ENCODE assay signal across 12 cellular contexts in the genomic region with DNA sequence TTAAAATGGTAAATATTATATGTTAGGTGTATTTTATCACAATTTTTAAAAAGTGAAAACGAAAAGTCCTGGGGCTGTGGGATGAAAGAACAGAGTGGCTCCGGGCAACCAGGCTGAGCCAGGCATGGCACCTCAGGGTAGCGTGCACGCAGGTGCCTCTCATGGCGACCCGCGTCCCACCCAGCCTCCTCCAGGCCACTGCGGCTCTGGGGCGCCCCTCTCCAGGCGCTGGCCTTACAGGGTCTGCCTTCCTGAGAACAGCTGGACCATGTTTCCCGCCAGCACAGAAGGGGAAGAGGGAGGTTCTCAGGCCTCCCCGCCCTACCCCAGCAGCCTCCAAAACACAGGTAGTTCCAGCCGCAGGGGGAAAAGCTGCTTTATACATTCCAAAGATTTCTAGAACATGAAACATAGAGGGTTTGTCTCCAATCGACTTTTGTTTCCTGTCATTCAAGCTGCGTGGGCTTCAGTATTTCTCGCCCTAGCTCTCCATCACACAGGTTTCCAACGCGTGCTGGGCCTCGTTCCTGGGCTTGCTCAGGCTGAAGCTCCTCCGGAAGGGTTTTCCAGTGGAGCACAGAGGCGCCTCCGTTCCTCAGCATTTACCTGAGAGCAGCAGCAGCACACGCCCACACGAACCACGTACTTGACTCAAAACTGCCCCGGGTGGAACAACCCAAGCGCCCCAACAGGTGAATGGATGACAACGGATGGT. TPM values are rescaled to one million over a fixed set of nuclear protein-coding genes. Genes with fewer than 3 reads are reported as not detected.
A peak's percentile ranks its signal among the peaks of the same experiment; 100 is the strongest.
DNase-seq lines count a peak whose midpoint lies in the region; ATAC-seq, FAIRE-seq and TF ChIP-seq lines count a peak whose summit lies in the region.
"Had no signal": no experiment of that assay in that cellular context is flagged by ENCODE, and none has a peak within 500 bp of the region (broad histone marks: within the 10 kb centered on the region; RNA-seq: fewer than 3 reads in every experiment).

No MANE protein-coding gene starts in this region.

- H3K27me3 ChIP-seq in astrocyte (ENCODE audit: insufficient read depth, low read length), result no peaks in the 10 kb centered on the region

- FAIRE-seq in A549 (lab: Jason Lieb, UNC), result no peak
- FAIRE-seq in astrocyte (lab: Jason Lieb, UNC), result no peak

- CTCF ChIA-PET in A549 (lab: Yijun Ruan, JAX), result interaction anchor here (1.2 to 39.4 kb wide), 4 partner anchors 19 to 146 kb away, joined by 4 to 1607 read pairs (median 236); partner anchors contain the start of genes ARL2, CDC42BPG and EHD1

- H3K27ac Mint-ChIP-seq in HFFc6 (peak overlapping the region; percentile 91; the same call in 1 of the 2 replicates), astrocyte (ENCODE audit: unreplicated experiment) (peak overlapping the region; percentile 91), natural killer cell (peak overlapping the region; percentile 87)

- TF ChIP-seq EP300 in A549 (IDR thresholded peaks at IDR 0.05), result no peak

- WGBS in A549 (ENCODE audit: missing lambda C conversion rate), result 84% methylated on average over 28 of the region's 28 CpGs

- no peak for TF ChIP-seq POLR2A in A549 (IDR thresholded peaks at IDR 0.05; ENCODE audit: low read length)

- H3K9ac ChIP-seq in astrocyte (ENCODE audit: low read length), result peak overlapping the region; percentile 59

- peaks cover 5% of the 10 kb centered on the region; the same call in 1 of the 2 replicates for H3K9me3 Mint-ChIP-seq in HFFc6
- H3K9me3 Mint-ChIP-seq in astrocyte (ENCODE audit: unreplicated experiment), result peaks cover 2% of the 10 kb centered on the region
- no peaks in the 10 kb centered on the region for H3K9me3 Mint-ChIP-seq in natural killer cell

- H3K4me3 ChIP-seq in A549 (no peak overlapping the region), astrocyte (ENCODE audit: insufficient read depth, low read depth, low read length) (peak overlapping the region; percentile 9)

- H3K4me1 Mint-ChIP-seq in HFFc6 (ENCODE audit: low read depth), result peaks cover 89% of the 10 kb centered on the region
- H3K4me1 Mint-ChIP-seq in astrocyte (ENCODE audit: low read depth, unreplicated experiment), result peaks cover 55% of the 10 kb centered on the region
- H3K4me1 Mint-ChIP-seq in natural killer cell, result peaks cover 68 to 84% of the 10 kb centered on the region in 2 donors

- H3K36me3 ChIP-seq in astrocyte (ENCODE audit: insufficient read depth, low read length), result peaks cover 9% of the 10 kb centered on the region

- peak overlapping the region; percentile 58 for H3K4me3 Mint-ChIP-seq in HFFc6
- peak overlapping the region; percentile 76 for H3K4me3 Mint-ChIP-seq in astrocyte (ENCODE audit: unreplicated experiment)
- H3K4me3 Mint-ChIP-seq in natural killer cell, result peak overlapping the region; percentile 76

- no peak for DNase-seq in A549 (ENCODE audit: low read depth in 1 of 2, low spot score in 1 of 2)
- no peak for DNase-seq in HFFc6
- no peak for DNase-seq in astrocyte (ENCODE audit: low read depth)
- no peak for DNase-seq in natural killer cell
- DNase-seq in NOMO-1 treated with DMSO at 0.1 percent for 48 hours (lab: John Stamatoyannopoulos, UW; ENCODE audit: unreplicated experiment), result no peak
- no peak for DNase-seq in anterior cingulate cortex (lab: John Stamatoyannopoulos, UW)
- DNase-seq: activated effector memory CD4-positive, alpha-beta T cell treated with Interleukin-2 at 50 U/mL for 16 hours; DMS 273 treated with DMSO at 0.1 percent for 48 hours; Karpas-422 had no signal

- H3K27me3 Mint-ChIP-seq in HFFc6 (ENCODE audit: insufficient read depth) (peaks cover 1% of the 10 kb centered on the region; the same call in 1 of the 2 replicates), astrocyte (ENCODE audit: low read depth, unreplicated experiment) (no peaks in the 10 kb centered on the region), natural killer cell (ENCODE audit: low read depth in 2 of 2) (no peaks in the 10 kb centered on the region)

- H3K4me2 ChIP-seq in A549 (peak overlapping the region; percentile 69), astrocyte (ENCODE audit: low read length) (peak overlapping the region; percentile 79)

- TF ChIP-seq CTCF in A549 (IDR thresholded peaks at IDR 0.05) (no peak), HFFc6 (IDR thresholded peaks at IDR 0.05) (no peak), astrocyte (IDR thresholded peaks at IDR 0.05; ENCODE audit: insufficient read depth, low read depth, low read length) (no peak), natural killer cell (IDR thresholded peaks at IDR 0.05) (no peak)

- POLR2A ChIA-PET in A549 (lab: Yijun Ruan, JAX), result interaction anchor here (1.4 to 3.6 kb wide), 2 partner anchors 11 to 25 kb away, joined by 6 to 25 read pairs; partner anchors contain the start of gene EHD1

- H3K79me2 ChIP-seq in astrocyte (ENCODE audit: insufficient read depth, low read length), result peaks cover 88% of the 10 kb centered on the region

- H3K27ac ChIP-seq in A549, result peak overlapping the region; percentile 62 to 87; a peak in 5 of 6 replicates
- H3K27ac ChIP-seq in astrocyte (ENCODE audit: low read depth, low read length), result peak overlapping the region; percentile 87

- H3K36me3 Mint-ChIP-seq in HFFc6 (ENCODE audit: low read depth) (peaks cover 35% of the 10 kb centered on the region), astrocyte (ENCODE audit: low read depth, unreplicated experiment) (peaks cover 9% of the 10 kb centered on the region), natural killer cell (no peaks in the 10 kb centered on the region)

- no peak for TF ChIP-seq RAD21 in A549 (conservative IDR thresholded peaks at IDR 0.05 in 1 of 2, IDR thresholded peaks at IDR 0.05 in 1 of 2)

- H3K4me1 ChIP-seq in A549 (peaks cover 79% of the 10 kb centered on the region), astrocyte (ENCODE audit: insufficient read depth, low read length) (peaks cover 76% of the 10 kb centered on the region)

- no peak overlapping the region for H2AFZ ChIP-seq in astrocyte (ENCODE audit: low read depth, low read length)

- intact Hi-C loops in natural killer cell (cut with micrococcal nuclease), result no loop called here

- no peak for ATAC-seq in A549
- no peak for ATAC-seq in natural killer cell
- no peak for ATAC-seq in GM18517 (IDR thresholded peaks at IDR 0.05; ENCODE audit: unreplicated experiment)
- no peak for ATAC-seq in GM21528 (IDR thresholded peaks at IDR 0.05; ENCODE audit: low FRiP score, unreplicated experiment)
- ATAC-seq: right cardiac atrium had no signal

- H4K20me1 ChIP-seq in astrocyte (ENCODE audit: insufficient read depth, low read length), result peaks cover 80% of the 10 kb centered on the region

- H3K9me3 ChIP-seq in A549, result no peaks in the 10 kb centered on the region
- no peaks in the 10 kb centered on the region for H3K9me3 ChIP-seq in astrocyte (ENCODE audit: insufficient read depth, low read depth, low read length)

RNA-seq across cellular contexts. Expression of gene EHD1, which starts 10.5 kb away (rescaled TPM):
- 25.9 and 27.7 TPM in 2 replicates for polyA plus RNA-seq in A549 (2011; rRNA removed)
- polyA plus RNA-seq in A549 (2012; cell fraction: cytosol; rRNA removed), result 96.0 and 103 TPM in 2 replicates
- 153 and 200 TPM in 2 replicates for polyA plus RNA-seq in A549 (2012; cell fraction: nucleus; rRNA removed)
- 37.8 to 52.4 TPM (median 43.4 TPM) in 3 replicates for polyA plus RNA-seq in A549 (2017; fragmentation: RNase III; extraction: RNeasy Plus Mini Kit Qiagen cat#74134 plus additional on column Dnase treatment)
- polyA minus RNA-seq in A549 (2011; rRNA and poly(A)+ RNA removed), result 65.8 and 67.3 TPM in 2 replicates
- total RNA-seq in HFFc6 (2021; fragmentation: NEBNext Ultra II Directional; extraction: Animal tissue kit (Norgen Biotek cat#: 25700)), result 100 to 1,000 TPM; 189 to 227 (median 197) TPM
- 182 and 201 TPM in 2 replicates for total RNA-seq in astrocyte
- total RNA-seq in natural killer cell, result 100 to 1,000 TPM; 218 to 246 (median 225) TPM

RNA-seq across cellular contexts. Expression of gene CDC42BPG, which starts 23.5 kb away (rescaled TPM):
- polyA plus RNA-seq in A549 (2011; rRNA removed) (0.35 and 0.50 TPM in 2 replicates), A549 (2017; fragmentation: RNase III; extraction: RNeasy Plus Mini Kit Qiagen cat#74134 plus additional on column Dnase treatment) (1.0 to 1.1 TPM (median 1.0 TPM) in 3 replicates)
- polyA plus RNA-seq in A549 (2012; cell fraction: cytosol; rRNA removed), result 0.26 and 0.49 TPM in 2 replicates
- 1.3 and 1.8 TPM in 2 replicates for polyA plus RNA-seq in A549 (2012; cell fraction: nucleus; rRNA removed)
- polyA minus RNA-seq in A549 (2011; rRNA and poly(A)+ RNA removed), result 0.45 and 1.0 TPM in 2 replicates
- under 1 TPM in 5 of 6 experiments, not detected in 1; 0.02 to 0.21 (median 0.05) TPM for total RNA-seq in HFFc6 (2021; fragmentation: NEBNext Ultra II Directional; extraction: Animal tissue kit (Norgen Biotek cat#: 25700))
- total RNA-seq in astrocyte (2.0 and 4.6 TPM in 2 replicates), natural killer cell (10 to 100 TPM in 2 of 3 donors, 1 to 10 TPM in 1; 8.2 to 12.7 (median 10.7) TPM)

RNA-seq across cellular contexts. Expression of gene ATG2A, which starts 49.1 kb away (rescaled TPM):
- polyA plus RNA-seq in A549 (2011; rRNA removed), result 3.1 and 4.0 TPM in 2 replicates
- polyA plus RNA-seq in A549 (2012; cell fraction: cytosol; rRNA removed), result 9.1 and 14.1 TPM in 2 replicates
- 34.5 and 48.9 TPM in 2 replicates for polyA plus RNA-seq in A549 (2012; cell fraction: nucleus; rRNA removed)
- polyA plus RNA-seq in A549 (2017; fragmentation: RNase III; extraction: RNeasy Plus Mini Kit Qiagen cat#74134 plus additional on column Dnase treatment), result 10.7 to 13.4 TPM (median 12.8 TPM) in 3 replicates
- 8.2 TPM in 2 replicates for polyA minus RNA-seq in A549 (2011; rRNA and poly(A)+ RNA removed)
- total RNA-seq in HFFc6 (2021; fragmentation: NEBNext Ultra II Directional; extraction: Animal tissue kit (Norgen Biotek cat#: 25700)), result 10 to 100 TPM; 19.0 to 21.7 (median 20.0) TPM
- total RNA-seq in astrocyte, result 21.4 and 21.8 TPM in 2 replicates
- 100 to 1,000 TPM; 165 to 321 (median 259) TPM for total RNA-seq in natural killer cell

RNA-seq across cellular contexts. Expression of gene PPP2R5B, which starts 56.6 kb away (rescaled TPM):
- polyA plus RNA-seq in A549 (2011; rRNA removed) (6.9 and 11.1 TPM in 2 replicates), A549 (2017; fragmentation: RNase III; extraction: RNeasy Plus Mini Kit Qiagen cat#74134 plus additional on column Dnase treatment) (3.9 to 6.1 TPM (median 5.7 TPM) in 3 replicates)
- polyA plus RNA-seq in A549 (2012; cell fraction: cytosol; rRNA removed), result 5.5 and 6.4 TPM in 2 replicates
- 12.3 TPM in 2 replicates for polyA plus RNA-seq in A549 (2012; cell fraction: nucleus; rRNA removed)
- polyA minus RNA-seq in A549 (2011; rRNA and poly(A)+ RNA removed), result 5.3 and 7.6 TPM in 2 replicates
- 10 to 100 TPM; 16.2 to 28.1 (median 19.6) TPM for total RNA-seq in HFFc6 (2021; fragmentation: NEBNext Ultra II Directional; extraction: Animal tissue kit (Norgen Biotek cat#: 25700))
- total RNA-seq in astrocyte (22.5 and 24.1 TPM in 2 replicates), natural killer cell (10 to 100 TPM; 27.8 to 31.5 (median 28.5) TPM)

RNA-seq across cellular contexts. Expression of gene MEN1, which starts 57.6 kb away (rescaled TPM):
- 17.0 and 18.5 TPM in 2 replicates for polyA plus RNA-seq in A549 (2011; rRNA removed)
- polyA plus RNA-seq in A549 (2012; cell fraction: cytosol; rRNA removed), result 50.1 and 64.4 TPM in 2 replicates
- polyA plus RNA-seq in A549 (2012; cell fraction: nucleus; rRNA removed), result 94.3 and 126 TPM in 2 replicates
- 30.2 to 35.5 TPM (median 34.7 TPM) in 3 replicates for polyA plus RNA-seq in A549 (2017; fragmentation: RNase III; extraction: RNeasy Plus Mini Kit Qiagen cat#74134 plus additional on column Dnase treatment)
- polyA minus RNA-seq in A549 (2011; rRNA and poly(A)+ RNA removed), result 13.9 and 14.7 TPM in 2 replicates
- 10 to 100 TPM; 23.9 to 35.5 (median 26.9) TPM for total RNA-seq in HFFc6 (2021; fragmentation: NEBNext Ultra II Directional; extraction: Animal tissue kit (Norgen Biotek cat#: 25700))
- 26.0 and 27.5 TPM in 2 replicates for total RNA-seq in astrocyte
- total RNA-seq in natural killer cell, result 10 to 100 TPM; 29.3 to 42.2 (median 32.2) TPM
